Comparison of ENCODE assay signal across 27 cellular contexts in the genomic region with DNA sequence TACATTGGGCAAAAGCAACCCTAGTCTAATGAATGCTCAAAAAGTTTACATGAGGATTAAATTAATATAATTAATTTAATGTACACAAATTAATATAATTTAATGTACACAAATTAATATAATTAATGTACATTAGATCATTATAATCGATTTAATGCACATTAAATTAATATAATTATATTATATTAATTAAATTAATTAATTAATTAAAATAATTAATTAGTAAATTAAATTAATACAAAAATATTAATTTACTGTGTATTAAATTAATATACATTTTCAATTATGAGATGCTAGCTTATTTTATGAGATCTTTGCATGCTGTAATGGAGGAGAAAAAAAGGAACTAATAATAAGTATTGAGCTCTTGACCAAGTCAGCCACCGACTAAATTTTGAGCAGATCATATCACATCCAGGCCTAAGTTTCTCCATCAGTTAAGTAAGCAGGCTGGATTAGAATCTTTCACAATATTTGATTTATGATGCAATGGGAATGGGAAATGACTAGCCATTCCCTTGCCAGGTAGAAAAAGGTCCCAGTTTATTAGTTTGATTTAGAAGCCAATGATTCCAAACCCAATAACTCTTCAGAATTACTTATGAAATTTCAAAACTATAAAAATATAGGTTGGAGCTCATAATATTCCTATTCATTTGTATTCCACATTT.
"Had no signal": no experiment of that assay in that cellular context is flagged by ENCODE, and none has a peak within 500 bp of the region (broad histone marks: within the 10 kb centered on the region; RNA-seq: fewer than 3 reads in every experiment).

No MANE protein-coding gene starts in this region.

- H3K27me3 ChIP-seq: adrenal gland, body of pancreas, colonic mucosa, gastroesophageal sphincter, upper lobe of left lung, vagina had no signal

- DNase-seq: activated CD4-positive, alpha-beta T cell treated with anti-CD3 and anti-CD28 coated beads for 4 hours; activated CD4-positive, alpha-beta T cell treated with anti-CD3 and anti-CD28 coated beads, Interleukin-2, amount 50 U/mL, for 4 hours; activated effector memory CD4-positive, alpha-beta T cell treated with Interleukin-2 at 50 U/mL for 16 hours; activated naive CD4-positive, alpha-beta T cell treated with anti-CD3 and anti-CD28 coated beads for 36 hours; activated naive CD8-positive, alpha-beta T cell treated with anti-CD3 and anti-CD28 coated beads for 36 hours; adrenal gland; aorta; body of pancreas; colonic mucosa; effector CD8-positive, alpha-beta T cell; erythroblast; head of caudate nucleus; hippocampal formation; lower lobe of right lung; mesendoderm; stimulated activated CD4-positive, alpha-beta T cell treated with anti-CD3 and anti-CD28 coated beads, Interleukin-4, amount 100 ng/mL, for 4 hours; stimulated activated CD8-positive, alpha-beta memory T cell treated with anti-CD3 and anti-CD28 coated beads, Interleukin-4, amount 100 ng/mL, for 48 hours; stimulated activated naive CD8-positive, alpha-beta T cell treated with anti-CD3 and anti-CD28 coated beads, Interleukin-15, amount 100 ng/mL, for 72 hours; substantia nigra; T-helper 1 cell; upper lobe of left lung had no signal

- H3K4me3 ChIP-seq: adrenal gland, body of pancreas, colonic mucosa, gastroesophageal sphincter, lower lobe of right lung, skin epidermis, upper lobe of left lung, vagina had no signal

- H3K9me3 ChIP-seq: adrenal gland, body of pancreas, colonic mucosa, gastroesophageal sphincter, lower lobe of right lung, upper lobe of left lung, vagina had no signal

- H3K27ac ChIP-seq: adrenal gland, body of pancreas, colonic mucosa, gastroesophageal sphincter, lower lobe of right lung, skin epidermis, upper lobe of left lung, vagina had no signal

- ATAC-seq: body of pancreas; gastroesophageal sphincter; lower lobe of right lung; natural killer cell treated with Interleukin-12 subunit alpha and Interleukin-12 subunit beta and Interleukin-15 and Interleukin-18, amount 100 ng/mL, for 72 hours; sciatic nerve; stimulated activated memory B cell treated with anti-CD40 and anti-IgM and Interleukin-4, amounts not matched to agents 10 μg/mL and 1 μg/mL and 100 μg/mL, for 72 hours; stimulated activated naive CD8-positive, alpha-beta T cell treated with anti-CD3 and anti-CD28 coated beads, Interleukin-15, amount 100 ng/mL, for 72 hours had no signal

- H3K4me1 ChIP-seq: adrenal gland, body of pancreas, colonic mucosa, gastroesophageal sphincter, lower lobe of right lung, upper lobe of left lung, vagina had no signal

- H3K36me3 ChIP-seq: adrenal gland, colonic mucosa, gastroesophageal sphincter, lower lobe of right lung, upper lobe of left lung, vagina had no signal
